22 cellular contexts compared by ENCODE assay signal in the genomic region with DNA sequence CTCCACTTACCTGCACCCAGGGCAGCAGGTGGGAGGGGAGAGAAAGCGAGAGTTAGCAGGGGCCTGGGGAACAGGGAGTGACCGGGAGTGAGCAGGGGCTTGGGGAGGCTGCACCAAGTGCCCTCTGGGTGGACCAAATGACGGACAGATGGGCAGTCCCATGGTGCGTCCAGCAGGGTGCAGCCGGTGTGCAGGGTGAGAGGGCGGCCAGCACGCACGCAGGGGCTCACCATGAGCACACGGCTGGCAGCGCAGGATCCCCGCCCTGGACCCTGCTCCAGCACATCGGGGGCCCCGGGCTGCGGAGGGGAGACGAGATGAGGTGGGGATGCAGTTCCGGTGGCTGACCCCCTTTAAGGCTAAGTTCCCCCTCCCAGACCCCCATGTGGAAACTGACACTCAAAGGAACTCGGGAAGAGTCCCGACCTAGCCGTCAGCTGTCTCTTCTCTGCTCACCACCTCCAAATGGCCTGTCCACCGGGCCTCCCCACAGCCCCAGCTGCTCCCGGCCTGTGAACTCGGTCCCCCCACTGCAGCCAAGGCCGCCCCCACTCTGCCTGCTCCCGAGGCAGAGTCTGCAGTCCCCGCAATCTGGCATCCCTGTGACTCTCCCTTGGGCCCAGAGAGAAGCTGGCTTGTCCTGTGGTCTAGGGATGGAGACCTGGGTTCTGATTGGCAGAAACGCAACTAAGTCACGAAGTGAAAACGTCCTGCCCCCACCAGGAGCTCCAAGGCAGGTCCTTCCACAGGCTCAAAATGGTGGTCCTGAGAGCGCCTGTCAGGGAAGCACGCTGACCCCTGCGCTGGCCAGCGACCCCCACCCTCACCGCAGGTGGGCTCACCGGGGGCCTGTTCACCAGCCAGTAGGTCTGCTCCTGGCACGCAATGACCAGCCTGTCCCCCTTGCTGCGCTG. TPM values are rescaled to one million over a fixed set of nuclear protein-coding genes. Genes with fewer than 3 reads are reported as not detected.
DNase-seq lines count a peak whose midpoint lies in the region; ATAC-seq, FAIRE-seq and TF ChIP-seq lines count a peak whose summit lies in the region.
"Had no signal": no experiment of that assay in that cellular context is flagged by ENCODE, and none has a peak within 500 bp of the region (broad histone marks: within the 10 kb centered on the region; RNA-seq: fewer than 3 reads in every experiment).

No MANE protein-coding gene starts in this region.

- DNase-seq in activated naive CD4-positive, alpha-beta T cell treated with anti-CD3 and anti-CD28 coated beads for 36 hours: no peak
- no peak for DNase-seq in kidney epithelial cell (ENCODE audit: low read depth)
- DNase-seq in small intestine: no peak
- DNase-seq in upper lobe of right lung: no peak
- no peak for DNase-seq in NCI-H774 (lab: John Stamatoyannopoulos, UW)
- DNase-seq: CD4-positive, alpha-beta memory T cell; DMS79; Kasumi-1; MG63; NCI-H1092; NCI-H1436 treated with DMSO at 0.1 percent for 48 hours; NCI-H2029; SW 1271 had no signal

- H3K9me3 ChIP-seq in OCI-LY3 (ENCODE audit: insufficient read depth, low read length) (no peaks in the 10 kb centered on the region), small intestine (ENCODE audit: control insufficient read depth, low read depth) (no peaks in the 10 kb centered on the region), upper lobe of right lung (no peaks in the 10 kb centered on the region)
- H3K9me3 ChIP-seq: MG63 had no signal

- H3K4me1 Mint-ChIP-seq in activated naive CD4-positive, alpha-beta T cell treated with anti-CD3 and anti-CD28 coated beads, Interleukin-2, amount 50 U/mL, for 24 hours: no peaks in the 10 kb centered on the region
- peaks cover 8% of the 10 kb centered on the region for H3K4me1 Mint-ChIP-seq in activated naive CD4-positive, alpha-beta T cell treated with anti-CD3 and anti-CD28 coated beads for 36 hours (ENCODE audit: low read depth)

- no peak overlapping the region for H3K27ac ChIP-seq in OCI-LY3 (ENCODE audit: low read length)
- peak overlapping the region; percentile 54 to 69 for H3K27ac ChIP-seq in small intestine (ENCODE audit: low read depth in 1 of 2, low read length in 1 of 2)
- H3K27ac ChIP-seq in upper lobe of right lung: no peak overlapping the region
- H3K27ac ChIP-seq: RWPE1 had no signal

- H2AFZ ChIP-seq in OCI-LY3 (ENCODE audit: low read depth, low read length): peak overlapping the region; percentile 93

- TF ChIP-seq CTCF in OCI-LY3 (IDR thresholded peaks at IDR 0.05; ENCODE audit: low read depth, low read length) (no peak), kidney epithelial cell (IDR thresholded peaks at IDR 0.05; ENCODE audit: insufficient read depth, low read length, poor library complexity, severe bottlenecking) (peak; percentile 20), upper lobe of right lung (IDR thresholded peaks at IDR 0.05) (no peak)

- peak overlapping the region; percentile 69; the same call in 1 of the 2 replicates for H3K9ac ChIP-seq in OCI-LY3 (ENCODE audit: low read length)

- H3K36me3 ChIP-seq in OCI-LY3 (replicated peaks; ENCODE audit: low read depth, low read length): no peaks in the 10 kb centered on the region
- H3K36me3 ChIP-seq in kidney epithelial cell (ENCODE audit: control insufficient read depth, insufficient read depth, low read length): no peaks in the 10 kb centered on the region
- H3K36me3 ChIP-seq in small intestine (ENCODE audit: control insufficient read depth in 2 of 2, insufficient read depth in 2 of 2, low read length in 2 of 2): no peaks in the 10 kb centered on the region
- H3K36me3 ChIP-seq in upper lobe of right lung: no peaks in the 10 kb centered on the region
- H3K36me3 ChIP-seq: MG63 had no signal

- H3K4me3 ChIP-seq in OCI-LY3 (ENCODE audit: low read length): peak overlapping the region; percentile 91
- H3K4me3 ChIP-seq in kidney epithelial cell (ENCODE audit: low read depth, low read length): no peak overlapping the region
- H3K4me3 ChIP-seq in small intestine (ENCODE audit: low read depth in 1 of 2, low read length in 2 of 2): no peak overlapping the region
- H3K4me3 ChIP-seq in upper lobe of right lung: no peak overlapping the region
- H3K4me3 ChIP-seq: MG63 had no signal

- peaks cover 6% of the 10 kb centered on the region for H3K27me3 Mint-ChIP-seq in activated naive CD4-positive, alpha-beta T cell treated with anti-CD3 and anti-CD28 coated beads, Interleukin-2, amount 50 U/mL, for 24 hours
- H3K27me3 Mint-ChIP-seq in activated naive CD4-positive, alpha-beta T cell treated with anti-CD3 and anti-CD28 coated beads for 36 hours (ENCODE audit: low read depth): peaks cover 16% of the 10 kb centered on the region

- no peak for FAIRE-seq in small intestine (lab: Jason Lieb, UNC)
- FAIRE-seq: A204.1, GM12892, GM18507, H54 had no signal

- H3K27me3 ChIP-seq in OCI-LY3 (ENCODE audit: low read depth, low read length) (no peaks in the 10 kb centered on the region), kidney epithelial cell (ENCODE audit: control insufficient read depth, insufficient read depth, low read length) (peaks cover 60% of the 10 kb centered on the region), small intestine (ENCODE audit: control insufficient read depth in 2 of 2, insufficient read depth in 2 of 2, low read length in 2 of 2) (no peaks in the 10 kb centered on the region), upper lobe of right lung (peaks cover 13% of the 10 kb centered on the region)
- H3K27me3 ChIP-seq: MG63 had no signal

- no peaks in the 10 kb centered on the region for H3K9me3 Mint-ChIP-seq in activated naive CD4-positive, alpha-beta T cell treated with anti-CD3 and anti-CD28 coated beads, Interleukin-2, amount 50 U/mL, for 24 hours
- no peaks in the 10 kb centered on the region for H3K9me3 Mint-ChIP-seq in activated naive CD4-positive, alpha-beta T cell treated with anti-CD3 and anti-CD28 coated beads for 36 hours
- H3K9me3 Mint-ChIP-seq: CD4-positive, alpha-beta memory T cell had no signal

- no peaks in the 10 kb centered on the region for H4K20me1 ChIP-seq in OCI-LY3 (ENCODE audit: insufficient read depth, low read length)

- ATAC-seq in upper lobe of right lung (no peak), GM19324 (IDR thresholded peaks at IDR 0.05; ENCODE audit: low FRiP score, unreplicated experiment) (no peak)

- H3K4me1 ChIP-seq in OCI-LY3 (ENCODE audit: low read length): peaks cover 3% of the 10 kb centered on the region; the same call in 1 of the 2 replicates
- peaks cover 0 to under 1% of the 10 kb centered on the region in 2 donors for H3K4me1 ChIP-seq in small intestine (ENCODE audit: control insufficient read depth in 2 of 2, insufficient read depth in 1 of 2, low read depth in 1 of 2, low read length in 1 of 2)
- no peaks in the 10 kb centered on the region for H3K4me1 ChIP-seq in upper lobe of right lung

- H3K4me2 ChIP-seq in OCI-LY3 (ENCODE audit: low read length): peak overlapping the region; percentile 90

- no peaks in the 10 kb centered on the region for H3K79me2 ChIP-seq in OCI-LY3 (ENCODE audit: low read length)

- H3K36me3 Mint-ChIP-seq in activated naive CD4-positive, alpha-beta T cell treated with anti-CD3 and anti-CD28 coated beads, Interleukin-2, amount 50 U/mL, for 24 hours: no peaks in the 10 kb centered on the region
- no peaks in the 10 kb centered on the region for H3K36me3 Mint-ChIP-seq in activated naive CD4-positive, alpha-beta T cell treated with anti-CD3 and anti-CD28 coated beads for 36 hours (ENCODE audit: low read depth)
- H3K36me3 Mint-ChIP-seq: CD4-positive, alpha-beta memory T cell had no signal

- 45 to 71% (median 58%) methylated on average over 30 to 36 of the region's 36 CpGs for WGBS in small intestine, 3 donors

- H3K27ac Mint-ChIP-seq in activated naive CD4-positive, alpha-beta T cell treated with anti-CD3 and anti-CD28 coated beads, Interleukin-2, amount 50 U/mL, for 24 hours: peak overlapping the region; percentile 17
- H3K27ac Mint-ChIP-seq in activated naive CD4-positive, alpha-beta T cell treated with anti-CD3 and anti-CD28 coated beads for 36 hours: no peak overlapping the region

- intact Hi-C loops in activated naive CD4-positive, alpha-beta T cell treated with anti-CD3 and anti-CD28 coated beads for 36 hours (cut with micrococcal nuclease): no loop called here
- intact Hi-C loops in upper lobe of right lung (cut with DNase I): no loop called here

- CTCF ChIA-PET in activated naive CD4-positive, alpha-beta T cell treated with anti-CD3 and anti-CD28 coated beads for 36 hours (lab: Charles Lee): no interaction called here

- H3K4me3 Mint-ChIP-seq in activated naive CD4-positive, alpha-beta T cell treated with anti-CD3 and anti-CD28 coated beads, Interleukin-2, amount 50 U/mL, for 24 hours: no peak overlapping the region
- H3K4me3 Mint-ChIP-seq in activated naive CD4-positive, alpha-beta T cell treated with anti-CD3 and anti-CD28 coated beads for 36 hours: no peak overlapping the region

RNA-seq across cellular contexts. Expression of a gene that starts 2.9 kb away (rescaled TPM):
- total RNA-seq in activated naive CD4-positive, alpha-beta T cell treated with anti-CD3 and anti-CD28 coated beads for 36 hours: under 1 TPM in 1 of 2 experiments, not detected in 1; 0.10 TPM
- total RNA-seq in kidney epithelial cell (0.21 TPM in 1 of 2 replicates, not detected in the other), upper lobe of right lung (7.8 TPM)
- polyA plus RNA-seq in small intestine: 10 to 100 TPM in 2 of 3 donors, 1 to 10 TPM in 1; 3.6 to 20.1 (median 11.1) TPM
- polyA plus RNA-seq: CD4-positive, alpha-beta memory T cell had no signal

RNA-seq across cellular contexts. Expression of a gene that starts 7.5 kb away (rescaled TPM):
- not detected for total RNA-seq in activated naive CD4-positive, alpha-beta T cell treated with anti-CD3 and anti-CD28 coated beads for 36 hours
- total RNA-seq in kidney epithelial cell: 0.62 and 0.96 TPM in 2 replicates
- 10 to 100 TPM; 14.1 to 81.6 (median 14.3) TPM for polyA plus RNA-seq in small intestine
- 1.3 TPM for total RNA-seq in upper lobe of right lung
- polyA plus RNA-seq: CD4-positive, alpha-beta memory T cell had no signal

RNA-seq across cellular contexts. Expression of a gene that starts 10.1 kb away (rescaled TPM):
- not detected for total RNA-seq in activated naive CD4-positive, alpha-beta T cell treated with anti-CD3 and anti-CD28 coated beads for 36 hours
- total RNA-seq in kidney epithelial cell (not detected in 2 replicates), upper lobe of right lung (0.96 TPM)
- polyA plus RNA-seq in small intestine: 10 to 100 TPM; 12.3 to 46.1 (median 44.9) TPM
- total RNA-seq: CD4-positive, alpha-beta memory T cell had no signal
- polyA plus RNA-seq: BJ; CD4-positive, alpha-beta memory T cell had no signal

RNA-seq across cellular contexts. Expression of a gene that starts 38.3 kb away (rescaled TPM):
- 10 to 100 TPM; 25.9 to 27.4 TPM for total RNA-seq in activated naive CD4-positive, alpha-beta T cell treated with anti-CD3 and anti-CD28 coated beads for 36 hours
- total RNA-seq in kidney epithelial cell: 97.5 and 131 TPM in 2 replicates
- polyA plus RNA-seq in small intestine: 100 to 1,000 TPM in 1 of 3 donors, 10 to 100 TPM in 2; 56.5 to 107 (median 57.9) TPM
- total RNA-seq in upper lobe of right lung: 56.0 TPM

RNA-seq across cellular contexts. Expression of a gene that starts 43.6 kb away (rescaled TPM):
- 10 to 100 TPM; 58.4 to 59.1 TPM for total RNA-seq in activated naive CD4-positive, alpha-beta T cell treated with anti-CD3 and anti-CD28 coated beads for 36 hours
- total RNA-seq in kidney epithelial cell (61.8 and 109 TPM in 2 replicates), upper lobe of right lung (78.8 TPM)
- polyA plus RNA-seq in small intestine: 100 to 1,000 TPM in 2 of 3 donors, 10 to 100 TPM in 1; 56.6 to 136 (median 115) TPM

Comparison
In these comparisons a context has a peak if more than half of its experiments do, and no peak if none do; other contexts are left out.
1. H3K27ac ChIP-seq: peak in small intestine (2 of 2); none in OCI-LY3 (single experiment) and upper lobe of right lung (single experiment).